Comparison of ENCODE assay signal across 1 cellular context in genomic region chr15:89785064-89785770, GRCh38.
TF ChIP-seq lines count a peak whose summit lies in the region.

No MANE protein-coding gene starts in this region.

TF ChIP-seq in endothelial cell of umbilical vein, 7 proteins besides CTCF, POLR2A, EP300 and RAD21 (continued from another document):
- TF ChIP-seq JUN (IDR thresholded peaks at IDR 0.05; ENCODE audit: borderline replicate concordance, insufficient read depth, insufficient read length, low read depth) = no peak
